ENCODE assay signal across 1 cellular context in genomic region chr11:601573-602245, GRCh38.
TF ChIP-seq lines count a peak whose summit lies in the region.

No MANE protein-coding gene starts in this region.

TF ChIP-seq in HepG2, 621 proteins besides CTCF, POLR2A, EP300 and RAD21:
- peak; percentile 98 for TF ChIP-seq ZBTB33 (CRISPR knock-in tag; IDR thresholded peaks at IDR 0.05)
- no peak for TF ChIP-seq SKIL (CRISPR knock-in tag; IDR thresholded peaks at IDR 0.05; ENCODE audit: borderline replicate concordance)
- TF ChIP-seq ZBTB38 (CRISPR knock-in tag; IDR thresholded peaks at IDR 0.05), result 0 out of 2 replicates have a peak, but pooled peaks have one; percentile 29
- TF ChIP-seq BRCA1 (CRISPR knock-in tag; IDR thresholded peaks at IDR 0.05), result no peak
- TF ChIP-seq RBM22 (optimal IDR thresholded peaks at IDR 0.05; ENCODE audit: low read length), result peak; percentile 75
- TF ChIP-seq ZMAT5 (CRISPR knock-in tag; IDR thresholded peaks at IDR 0.05; ENCODE audit: borderline replicate concordance, low read depth), result no peak
